ENCODE assay signal across 20 cellular contexts in genomic region chr2:66601624-66602023, GRCh38.
"Had no signal": no experiment of that assay in that cellular context is flagged by ENCODE, and none has a peak within 500 bp of the region (broad histone marks: within the 10 kb centered on the region; RNA-seq: fewer than 3 reads in every experiment).

No MANE protein-coding gene starts in this region.

- H3K27me3 ChIP-seq: esophagus muscularis mucosa, ovary, right atrium auricular region, sigmoid colon, transverse colon had no signal

- H3K36me3 ChIP-seq: esophagus muscularis mucosa, heart left ventricle, ovary, right atrium auricular region, sigmoid colon, thoracic aorta, transverse colon had no signal

- ATAC-seq: heart left ventricle; natural killer cell; stimulated activated naive B cell treated with anti-CD40 and anti-IgM and Interleukin-4, amounts not matched to agents 10 μg/mL and 1 μg/mL and 100 μg/mL, for 72 hours; stimulated activated naive CD8-positive, alpha-beta T cell treated with anti-CD3 and anti-CD28 coated beads, Interleukin-15, amount 100 ng/mL, for 72 hours had no signal

- H3K27ac Mint-ChIP-seq: natural killer cell; stimulated activated naive B cell treated with anti-CD40 and anti-IgM and Interleukin-4, amounts not matched to agents 10 μg/mL and 1 μg/mL and 100 μg/mL, for 72 hours; stimulated activated naive CD8-positive, alpha-beta T cell treated with anti-CD3 and anti-CD28 coated beads, Interleukin-15, amount 100 ng/mL, for 72 hours had no signal

- H3K4me1 Mint-ChIP-seq: natural killer cell; stimulated activated naive B cell treated with anti-CD40 and anti-IgM and Interleukin-4, amounts not matched to agents 10 μg/mL and 1 μg/mL and 100 μg/mL, for 72 hours; stimulated activated naive CD8-positive, alpha-beta T cell treated with anti-CD3 and anti-CD28 coated beads, Interleukin-15, amount 100 ng/mL, for 72 hours had no signal

- H3K36me3 Mint-ChIP-seq: natural killer cell; stimulated activated naive B cell treated with anti-CD40 and anti-IgM and Interleukin-4, amounts not matched to agents 10 μg/mL and 1 μg/mL and 100 μg/mL, for 72 hours had no signal

- H3K4me1 ChIP-seq: heart left ventricle, right atrium auricular region, sigmoid colon, transverse colon had no signal

- H3K27me3 Mint-ChIP-seq: stimulated activated naive CD8-positive, alpha-beta T cell treated with anti-CD3 and anti-CD28 coated beads, Interleukin-15, amount 100 ng/mL, for 72 hours had no signal

- H3K9me3 ChIP-seq: ovary, right atrium auricular region, thoracic aorta, transverse colon had no signal

- DNase-seq: cortex of kidney; dorsolateral prefrontal cortex; effector CD8-positive, alpha-beta T cell; heart left ventricle; hypothalamus; kidney glomerular epithelial cell; natural killer cell; ovary; sigmoid colon; stimulated activated CD4-positive, alpha-beta T cell treated with anti-CD3 and anti-CD28 coated beads, Interleukin-2, amount 100 ng/mL, for 24 hours; stimulated activated CD4-positive, alpha-beta T cell treated with anti-CD3 and anti-CD28 coated beads, Interleukin-4, amount 100 ng/mL, for 4 hours; stimulated activated naive B cell treated with anti-CD40 and anti-IgM and Interleukin-4, amounts not matched to agents 10 μg/mL and 1 μg/mL and 100 μg/mL, for 72 hours; stimulated activated naive CD8-positive, alpha-beta T cell treated with anti-CD3 and anti-CD28 coated beads, Interleukin-15, amount 100 ng/mL, for 72 hours; substantia nigra; transverse colon had no signal

- H3K4me3 Mint-ChIP-seq: natural killer cell; neural crest cell; stimulated activated naive B cell treated with anti-CD40 and anti-IgM and Interleukin-4, amounts not matched to agents 10 μg/mL and 1 μg/mL and 100 μg/mL, for 72 hours; stimulated activated naive CD8-positive, alpha-beta T cell treated with anti-CD3 and anti-CD28 coated beads, Interleukin-15, amount 100 ng/mL, for 72 hours had no signal

- H3K27ac ChIP-seq: dorsolateral prefrontal cortex, esophagus muscularis mucosa, heart left ventricle, ovary, right atrium auricular region, sigmoid colon, skin epidermis, thoracic aorta, transverse colon had no signal

- H3K4me3 ChIP-seq: dorsolateral prefrontal cortex, esophagus muscularis mucosa, heart left ventricle, ovary, right atrium auricular region, sigmoid colon, skin epidermis, thoracic aorta, transverse colon had no signal

- H3K9me3 Mint-ChIP-seq: natural killer cell; stimulated activated naive CD8-positive, alpha-beta T cell treated with anti-CD3 and anti-CD28 coated beads, Interleukin-15, amount 100 ng/mL, for 72 hours had no signal
